In genomic region chrX:131577999-131578734, GRCh38 we compare ENCODE assay signal across 23 cellular contexts. TPM values are rescaled to one million over a fixed set of nuclear protein-coding genes. Genes with fewer than 3 reads are reported as not detected.
A peak's percentile ranks its signal among the peaks of the same experiment; 100 is the strongest.
DNase-seq lines count a peak whose midpoint lies in the region; ATAC-seq and TF ChIP-seq lines count a peak whose summit lies in the region.
"Had no signal": no experiment of that assay in that cellular context is flagged by ENCODE, and none has a peak within 500 bp of the region (broad histone marks: within the 10 kb centered on the region; RNA-seq: fewer than 3 reads in every experiment).

No MANE protein-coding gene starts in this region.

- H3K27ac Mint-ChIP-seq in osteocyte (ENCODE audit: unreplicated experiment): peak overlapping the region; percentile 98
- no peak overlapping the region for H3K27ac Mint-ChIP-seq in activated CD8-positive, alpha-beta T cell treated with anti-CD3 and anti-CD28 coated beads for 36 hours
- H3K27ac Mint-ChIP-seq: natural killer cell treated with Interleukin-12 subunit alpha and Interleukin-12 subunit beta and Interleukin-15 and Interleukin-18, amount 100 ng/mL, for 72 hours; stimulated activated naive B cell treated with anti-CD40 and anti-IgM and Interleukin-4, amounts not matched to agents 10 μg/mL and 1 μg/mL and 100 μg/mL, for 72 hours had no signal

- H3K4me3 Mint-ChIP-seq in osteocyte (ENCODE audit: unreplicated experiment): peak overlapping the region; percentile 89
- no peak overlapping the region for H3K4me3 Mint-ChIP-seq in activated CD8-positive, alpha-beta T cell treated with anti-CD3 and anti-CD28 coated beads for 36 hours
- H3K4me3 Mint-ChIP-seq: natural killer cell treated with Interleukin-12 subunit alpha and Interleukin-12 subunit beta and Interleukin-15 and Interleukin-18, amount 100 ng/mL, for 72 hours; stimulated activated naive B cell treated with anti-CD40 and anti-IgM and Interleukin-4, amounts not matched to agents 10 μg/mL and 1 μg/mL and 100 μg/mL, for 72 hours had no signal

- POLR2A ChIA-PET in activated CD8-positive, alpha-beta T cell treated with anti-CD3 and anti-CD28 coated beads for 36 hours (lab: Charles Lee): no interaction called here

- CTCF ChIA-PET in activated CD8-positive, alpha-beta T cell treated with anti-CD3 and anti-CD28 coated beads for 36 hours (lab: Charles Lee): no interaction called here

- no peaks in the 10 kb centered on the region for H3K9me3 Mint-ChIP-seq in osteocyte (ENCODE audit: unreplicated experiment)
- H3K9me3 Mint-ChIP-seq in activated CD8-positive, alpha-beta T cell treated with anti-CD3 and anti-CD28 coated beads for 36 hours: no peaks in the 10 kb centered on the region
- H3K9me3 Mint-ChIP-seq: natural killer cell treated with Interleukin-12 subunit alpha and Interleukin-12 subunit beta and Interleukin-15 and Interleukin-18, amount 100 ng/mL, for 72 hours; stimulated activated naive B cell treated with anti-CD40 and anti-IgM and Interleukin-4, amounts not matched to agents 10 μg/mL and 1 μg/mL and 100 μg/mL, for 72 hours had no signal

- DNase-seq in HT1080 (ENCODE audit: low read depth) (peak; percentile 17), NCI-H526 treated with DMSO at 0.1 percent for 48 hours (lab: John Stamatoyannopoulos, UW) (peak; percentile 4), fibroblast of villous mesenchyme (ENCODE audit: low read depth) (peak; percentile 10), osteocyte (ENCODE audit: extremely low spot score, unreplicated experiment) (no peak), ecto neural progenitor cell (ENCODE audit: low spot score) (no peak), DMS79 (lab: John Stamatoyannopoulos, UW) (no peak)
- no peak for DNase-seq in activated CD8-positive, alpha-beta T cell treated with anti-CD3 and anti-CD28 coated beads for 36 hours
- DNase-seq: activated CD4-positive, CD25-positive, alpha-beta regulatory T cell treated with anti-CD3 and anti-CD28 coated beads, Interleukin-2, amount 50 U/mL, for 72 hours; activated effector memory CD4-positive, alpha-beta T cell treated with anti-CD3 and anti-CD28 coated beads, Interleukin-2, amount 50 U/mL, for 16 hours; NCI-H1092; stimulated activated CD4-positive, alpha-beta T cell treated with anti-CD3 and anti-CD28 coated beads, Interleukin-15, amount 100 ng/mL, for 24 hours; stimulated activated naive B cell treated with anti-CD40 and anti-IgM and Interleukin-4, amounts not matched to agents 10 μg/mL and 1 μg/mL and 100 μg/mL, for 72 hours; T-helper 9 cell; transverse colon had no signal

- H3K36me3 Mint-ChIP-seq in osteocyte (ENCODE audit: unreplicated experiment): no peaks in the 10 kb centered on the region
- H3K36me3 Mint-ChIP-seq in activated CD8-positive, alpha-beta T cell treated with anti-CD3 and anti-CD28 coated beads for 36 hours (ENCODE audit: low read depth): no peaks in the 10 kb centered on the region
- H3K36me3 Mint-ChIP-seq: natural killer cell treated with Interleukin-12 subunit alpha and Interleukin-12 subunit beta and Interleukin-15 and Interleukin-18, amount 100 ng/mL, for 72 hours; stimulated activated naive B cell treated with anti-CD40 and anti-IgM and Interleukin-4, amounts not matched to agents 10 μg/mL and 1 μg/mL and 100 μg/mL, for 72 hours had no signal

- ATAC-seq in GM21737 (IDR thresholded peaks at IDR 0.05; ENCODE audit: unreplicated experiment): no peak
- no peak for ATAC-seq in activated CD8-positive, alpha-beta T cell treated with anti-CD3 and anti-CD28 coated beads for 36 hours
- ATAC-seq: gastroesophageal sphincter; natural killer cell treated with Interleukin-12 subunit alpha and Interleukin-12 subunit beta and Interleukin-15 and Interleukin-18, amount 100 ng/mL, for 72 hours; stimulated activated naive B cell treated with anti-CD40 and anti-IgM and Interleukin-4, amounts not matched to agents 10 μg/mL and 1 μg/mL and 100 μg/mL, for 72 hours had no signal

- H3K4me3 ChIP-seq in fibroblast of villous mesenchyme (ENCODE audit: low read depth, low read length): peak overlapping the region; percentile 62
- H3K4me3 ChIP-seq: gastroesophageal sphincter, transverse colon had no signal

- no peak for TF ChIP-seq CTCF in fibroblast of villous mesenchyme (IDR thresholded peaks at IDR 0.05; ENCODE audit: insufficient read depth, low read depth, low read length)
- TF ChIP-seq CTCF in osteocyte (IDR thresholded peaks at IDR 0.05): no peak
- TF ChIP-seq CTCF in activated CD8-positive, alpha-beta T cell treated with anti-CD3 and anti-CD28 coated beads for 36 hours (IDR thresholded peaks at IDR 0.05): no peak

- no peaks in the 10 kb centered on the region for H3K27me3 Mint-ChIP-seq in osteocyte (ENCODE audit: unreplicated experiment)
- peaks cover 9% of the 10 kb centered on the region for H3K27me3 Mint-ChIP-seq in activated CD8-positive, alpha-beta T cell treated with anti-CD3 and anti-CD28 coated beads for 36 hours

- peaks cover 39% of the 10 kb centered on the region for H3K4me1 Mint-ChIP-seq in osteocyte (ENCODE audit: unreplicated experiment)
- H3K4me1 Mint-ChIP-seq in activated CD8-positive, alpha-beta T cell treated with anti-CD3 and anti-CD28 coated beads for 36 hours (ENCODE audit: low read depth): no peaks in the 10 kb centered on the region
- H3K4me1 Mint-ChIP-seq: stimulated activated naive B cell treated with anti-CD40 and anti-IgM and Interleukin-4, amounts not matched to agents 10 μg/mL and 1 μg/mL and 100 μg/mL, for 72 hours had no signal

- intact Hi-C loops in activated CD8-positive, alpha-beta T cell treated with anti-CD3 and anti-CD28 coated beads for 36 hours (cut with micrococcal nuclease): no loop called here

RNA-seq across cellular contexts. Expression of gene OR13H1, which starts 34.3 kb away (rescaled TPM):
- not detected in 2 replicates for total RNA-seq in HT1080 (2014; rRNA removed; shearing (Covaris generic))
- not detected in 2 replicates for polyA plus RNA-seq in HT1080 (2015; cell fraction: cytosol; rRNA removed)
- polyA plus RNA-seq in HT1080 (2015; cell fraction: nucleus; rRNA removed): not detected in 2 replicates
- not detected in 2 replicates for total RNA-seq in fibroblast of villous mesenchyme
- total RNA-seq in osteocyte: not detected in 2 replicates
- total RNA-seq in activated CD8-positive, alpha-beta T cell treated with anti-CD3 and anti-CD28 coated beads for 36 hours: not detected
- total RNA-seq: cerebellum; endothelial cell of umbilical vein; gastroesophageal sphincter; lung microvascular endothelial cell; natural killer cell treated with Interleukin-12 subunit alpha and Interleukin-12 subunit beta and Interleukin-15 and Interleukin-18, amount 100 ng/mL, for 72 hours; OCI-LY7; SK-MEL-5; transverse colon had no signal
- polyA plus RNA-seq: BJ, endothelial cell of umbilical vein had no signal

Comparison
In these comparisons a context has a peak if more than half of its experiments do, and no peak if none do; other contexts are left out.
1. DNase-seq: peak in HT1080 (single experiment), NCI-H526 treated with DMSO at 0.1 percent for 48 hours (single experiment) and fibroblast of villous mesenchyme (single experiment); none in osteocyte (single experiment), ecto neural progenitor cell (single experiment), DMS79 (single experiment) and activated CD8-positive, alpha-beta T cell treated with anti-CD3 and anti-CD28 coated beads for 36 hours (single experiment).